9 cellular contexts compared by ENCODE assay signal in genomic region chr2:124580263-124580662, GRCh38.
"Had no signal": no experiment of that assay in that cellular context is flagged by ENCODE, and none has a peak within 500 bp of the region (broad histone marks: within the 10 kb centered on the region; RNA-seq: fewer than 3 reads in every experiment).

No MANE protein-coding gene starts in this region.

- H3K27ac ChIP-seq: GM23248 had no signal

- H3K9ac ChIP-seq: GM23248 had no signal

- DNase-seq: GM23248, GOT3, H7, HFFc6, IMR-90, KG1 had no signal

- H3K36me3 ChIP-seq: HAP-1 had no signal

- ATAC-seq: HCT116, K562 had no signal

- H3K4me3 ChIP-seq: GM23248, HAP-1, K562 had no signal

- H3K9me3 ChIP-seq: HAP-1 had no signal

- H3K4me1 ChIP-seq: HAP-1 had no signal

- H2AFZ ChIP-seq: GM23248 had no signal
